19 cellular contexts compared by ENCODE assay signal in the genomic region with DNA sequence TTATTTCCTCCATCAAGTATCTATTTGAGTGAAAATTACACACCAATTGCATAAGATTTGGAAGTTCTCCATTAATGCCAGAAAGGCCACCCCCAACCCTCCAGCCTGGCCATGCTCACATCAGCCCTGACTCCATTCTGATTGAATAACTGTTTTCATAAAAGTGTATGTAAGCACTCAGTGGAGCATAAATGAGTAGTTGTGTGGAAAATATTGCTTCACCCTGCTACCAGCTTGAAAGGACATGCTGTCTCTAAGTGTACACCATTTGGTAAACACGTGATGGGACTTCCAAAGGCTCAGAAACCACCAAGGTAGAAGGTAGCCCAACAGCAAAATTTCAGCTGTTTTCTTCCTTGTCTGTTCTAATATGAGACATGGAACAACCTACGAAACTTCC.
"Had no signal": no experiment of that assay in that cellular context is flagged by ENCODE, and none has a peak within 500 bp of the region (broad histone marks: within the 10 kb centered on the region; RNA-seq: fewer than 3 reads in every experiment).

No MANE protein-coding gene starts in this region.

- H3K9ac ChIP-seq: parathyroid adenoma had no signal

- H3K4me1 ChIP-seq: colonic mucosa, foreskin keratinocyte, parathyroid adenoma, prostate gland, right lobe of liver, spleen, tibial nerve had no signal

- H3K9me3 ChIP-seq: colonic mucosa, prostate gland, right lobe of liver had no signal

- H3K27ac ChIP-seq: colonic mucosa, foreskin keratinocyte, hepatocyte, parathyroid adenoma, prostate gland, right lobe of liver, spleen, tibial nerve had no signal

- H3K4me3 ChIP-seq: colonic mucosa, hepatocyte, prostate gland, right lobe of liver, spleen, tibial nerve had no signal

- DNase-seq: colonic mucosa; dermis blood vessel endothelial cell; erythroblast; foreskin keratinocyte; head of caudate nucleus; left colon; left ventricle myocardium superior; mesendoderm; naive B cell; retina; right lobe of liver; spleen; stimulated activated CD4-positive, alpha-beta T cell treated with anti-CD3 and anti-CD28 coated beads, Interleukin-15, amount 100 ng/mL, for 24 hours; stimulated activated CD4-positive, alpha-beta T cell treated with anti-CD3 and anti-CD28 coated beads, Interleukin-1b, Interleukin-23, amount 100 ng/mL, for 48 hours; stimulated activated CD4-positive, alpha-beta T cell treated with anti-CD3 and anti-CD28 coated beads, Interleukin-4, amount 100 ng/mL, for 24 hours had no signal

- H3K27me3 ChIP-seq: colonic mucosa, foreskin keratinocyte, hepatocyte, right lobe of liver, spleen, tibial nerve had no signal

- H3K4me2 ChIP-seq: hepatocyte had no signal

- H3K79me2 ChIP-seq: hepatocyte, parathyroid adenoma had no signal

- H3K36me3 ChIP-seq: colonic mucosa, prostate gland, right lobe of liver, spleen, tibial nerve had no signal

- H2AFZ ChIP-seq: hepatocyte, parathyroid adenoma had no signal
